In the genomic region with DNA sequence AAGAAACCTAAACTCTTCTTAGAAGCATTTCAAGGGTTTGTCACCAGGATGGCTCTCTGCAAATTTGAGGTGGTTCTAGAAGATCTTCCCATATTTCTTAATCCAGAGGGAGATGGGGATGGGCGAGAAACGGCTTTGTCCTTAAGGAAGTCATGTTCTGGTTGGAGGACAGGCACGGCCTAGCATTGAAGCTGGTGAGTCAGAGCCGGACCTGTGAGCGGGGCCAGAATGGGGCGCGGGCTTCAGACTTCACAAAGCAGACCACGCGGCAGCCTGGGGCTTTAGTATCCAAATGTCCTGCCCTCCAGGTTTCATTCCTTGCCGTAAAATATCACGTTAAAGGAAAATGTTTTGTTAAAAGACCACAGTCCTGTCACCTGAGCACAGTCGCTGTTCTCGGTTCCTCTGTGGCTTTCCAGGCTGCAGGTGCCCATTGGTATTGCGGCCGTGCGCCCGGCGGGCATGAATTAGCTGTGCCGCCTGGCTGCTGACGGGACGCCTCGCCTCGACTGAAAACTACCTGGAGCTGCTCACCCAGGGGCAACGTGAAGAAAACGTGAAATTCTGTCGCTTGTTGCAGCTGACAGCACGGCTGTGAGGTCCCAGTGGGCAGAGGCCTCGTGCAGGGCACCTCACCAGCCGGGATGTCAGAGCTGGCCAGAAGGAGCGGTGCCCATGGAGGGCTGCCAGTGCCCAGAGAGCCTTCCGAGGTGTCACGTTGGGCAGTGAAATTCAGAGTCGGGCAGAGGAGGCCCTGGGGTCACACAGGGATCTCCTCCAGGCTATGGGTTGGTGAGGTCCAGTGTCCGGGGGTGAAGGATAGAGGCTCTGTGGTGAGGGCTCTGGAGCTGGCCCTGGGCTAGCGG, we compare ENCODE assay signal across 13 cellular contexts. TPM values are rescaled to one million over a fixed set of nuclear protein-coding genes. Genes with fewer than 3 reads are reported as not detected.
DNase-seq lines count a peak whose midpoint lies in the region; ATAC-seq and TF ChIP-seq lines count a peak whose summit lies in the region.
"Had no signal": no experiment of that assay in that cellular context is flagged by ENCODE, and none has a peak within 500 bp of the region (broad histone marks: within the 10 kb centered on the region; RNA-seq: fewer than 3 reads in every experiment).

No MANE protein-coding gene starts in this region.

- H3K4me3 Mint-ChIP-seq in naive thymus-derived CD4-positive, alpha-beta T cell: no peak overlapping the region
- H3K4me3 Mint-ChIP-seq in activated CD8-positive, alpha-beta memory T cell treated with anti-CD3 and anti-CD28 coated beads, Interleukin-2, amount 10 ng/mL, durations not matched to agents 7 days and 5 days: no peak overlapping the region
- no peak overlapping the region for H3K4me3 Mint-ChIP-seq in T-helper 2 cell treated with Interferon-gamma antibody and Interleukin-4, amounts not matched to agents 5 μg/mL and 100 μg/mL, for 36 hours
- H3K4me3 Mint-ChIP-seq: activated T-helper 17 cell treated with anti-CD3 and anti-CD28 coated beads, Interleukin-2, amount 50 U/mL, for 72 hours had no signal

- CTCF ChIA-PET in OCI-LY7 (lab: Charles Lee; ENCODE audit: unreplicated experiment): no interaction called here
- CTCF ChIA-PET in naive thymus-derived CD4-positive, alpha-beta T cell (lab: Charles Lee): no interaction called here
- CTCF ChIA-PET in activated CD8-positive, alpha-beta memory T cell treated with anti-CD3 and anti-CD28 coated beads, Interleukin-2, amount 10 ng/mL, durations not matched to agents 7 days and 5 days (lab: Charles Lee): interaction anchor here (1.1 to 1.6 kb wide), 2 partner anchors 12 to 112 kb away, joined by 3 to 5 read pairs; no protein-coding TSS in a partner anchor

- H3K27ac Mint-ChIP-seq in naive thymus-derived CD4-positive, alpha-beta T cell: peak overlapping the region in 1 of 9 donors; percentile 51
- no peak overlapping the region for H3K27ac Mint-ChIP-seq in activated CD8-positive, alpha-beta memory T cell treated with anti-CD3 and anti-CD28 coated beads, Interleukin-2, amount 10 ng/mL, durations not matched to agents 7 days and 5 days
- H3K27ac Mint-ChIP-seq in T-helper 2 cell treated with Interferon-gamma antibody and Interleukin-4, amounts not matched to agents 5 μg/mL and 100 μg/mL, for 36 hours: no peak overlapping the region
- H3K27ac Mint-ChIP-seq: activated T-helper 17 cell treated with anti-CD3 and anti-CD28 coated beads, Interleukin-2, amount 50 U/mL, for 72 hours had no signal

- H3K9me3 ChIP-seq in OCI-LY7 (ENCODE audit: low read length) (no peaks in the 10 kb centered on the region), heart left ventricle (no peaks in the 10 kb centered on the region), sigmoid colon (no peaks in the 10 kb centered on the region)
- H3K9me3 ChIP-seq in naive thymus-derived CD4-positive, alpha-beta T cell (ENCODE audit: control insufficient read depth in 2 of 3, low read length in 3 of 3): no peaks in the 10 kb centered on the region
- H3K9me3 ChIP-seq: testis had no signal

- TF ChIP-seq CTCF in GM12872 (IDR thresholded peaks at IDR 0.05; ENCODE audit: insufficient read depth, low read depth, low read length) (0 out of 3 replicates have a peak, but pooled peaks have one; percentile 3), OCI-LY7 (conservative IDR thresholded peaks at IDR 0.05; ENCODE audit: low read length) (no peak; the same call in 1 of the 2 replicates), heart left ventricle (IDR thresholded peaks at IDR 0.05) (no peak), sigmoid colon (IDR thresholded peaks at IDR 0.05) (no peak)

- no peaks in the 10 kb centered on the region for H3K79me2 ChIP-seq in OCI-LY7 (ENCODE audit: insufficient read depth, low read depth, low read length)

- peaks cover 0 to 4% (median 0%) of the 10 kb centered on the region in 5 donors for H3K27me3 Mint-ChIP-seq in naive thymus-derived CD4-positive, alpha-beta T cell
- peaks cover 6% of the 10 kb centered on the region for H3K27me3 Mint-ChIP-seq in activated CD8-positive, alpha-beta memory T cell treated with anti-CD3 and anti-CD28 coated beads, Interleukin-2, amount 10 ng/mL, durations not matched to agents 7 days and 5 days
- H3K27me3 Mint-ChIP-seq in T-helper 2 cell treated with Interferon-gamma antibody and Interleukin-4, amounts not matched to agents 5 μg/mL and 100 μg/mL, for 36 hours (ENCODE audit: low read depth): peaks cover 2% of the 10 kb centered on the region
- H3K27me3 Mint-ChIP-seq: activated T-helper 17 cell treated with anti-CD3 and anti-CD28 coated beads, Interleukin-2, amount 50 U/mL, for 72 hours had no signal

- H4K20me1 ChIP-seq in OCI-LY7 (ENCODE audit: insufficient read depth, low read length): no peaks in the 10 kb centered on the region

- H3K4me1 ChIP-seq in OCI-LY7 (ENCODE audit: insufficient read depth, low read length, poor library complexity, severe bottlenecking) (peaks cover 47% of the 10 kb centered on the region), heart left ventricle (peaks cover 21 to 71% (median 60%) of the 10 kb centered on the region in 12 donors), sigmoid colon (peaks cover 0 to 70% (median 66%) of the 10 kb centered on the region in 4 donors)
- no peaks in the 10 kb centered on the region for H3K4me1 ChIP-seq in naive thymus-derived CD4-positive, alpha-beta T cell (ENCODE audit: control insufficient read depth in 2 of 2, insufficient read depth in 2 of 2, low read length in 2 of 2)

- intact Hi-C loops in OCI-LY7 (cut with micrococcal nuclease; ENCODE audit: unreplicated experiment): loop anchor here (5.0 kb wide), 1 partner anchor 76 kb away; no protein-coding TSS in a partner anchor
- intact Hi-C loops in heart left ventricle (cut with DNase I): loop anchor here in 3 of 10 donors (2.0 to 5.0 kb wide), 2 partner anchors 17 to 54 kb away; no protein-coding TSS in a partner anchor
- intact Hi-C loops in sigmoid colon (cut with DNase I): loop anchor here (2.0 kb wide), 1 partner anchor 17 kb away; no protein-coding TSS in a partner anchor
- intact Hi-C loops in naive thymus-derived CD4-positive, alpha-beta T cell (cut with micrococcal nuclease): no loop called here

- TF ChIP-seq POLR2A in heart left ventricle (IDR thresholded peaks at IDR 0.05) (no peak), sigmoid colon (IDR thresholded peaks at IDR 0.05) (no peak)

- no peaks in the 10 kb centered on the region for H3K9me3 Mint-ChIP-seq in naive thymus-derived CD4-positive, alpha-beta T cell
- H3K9me3 Mint-ChIP-seq in activated CD8-positive, alpha-beta memory T cell treated with anti-CD3 and anti-CD28 coated beads, Interleukin-2, amount 10 ng/mL, durations not matched to agents 7 days and 5 days (ENCODE audit: low read depth): no peaks in the 10 kb centered on the region
- no peaks in the 10 kb centered on the region for H3K9me3 Mint-ChIP-seq in T-helper 2 cell treated with Interferon-gamma antibody and Interleukin-4, amounts not matched to agents 5 μg/mL and 100 μg/mL, for 36 hours
- H3K9me3 Mint-ChIP-seq: activated T-helper 17 cell treated with anti-CD3 and anti-CD28 coated beads, Interleukin-2, amount 50 U/mL, for 72 hours had no signal

- peak overlapping the region; percentile 89 for H2AFZ ChIP-seq in OCI-LY7 (ENCODE audit: low read length)

- no peaks in the 10 kb centered on the region for H3K27me3 ChIP-seq in heart left ventricle
- H3K27me3 ChIP-seq in sigmoid colon: no peaks in the 10 kb centered on the region
- H3K27me3 ChIP-seq in naive thymus-derived CD4-positive, alpha-beta T cell (ENCODE audit: control insufficient read depth in 2 of 2, insufficient read depth in 2 of 2, low read length in 2 of 2): no peaks in the 10 kb centered on the region
- H3K27me3 ChIP-seq: testis had no signal

- POLR2A ChIA-PET in OCI-LY7 (lab: Charles Lee): interaction anchor here (0.9 to 1.7 kb wide), 3 partner anchors 10 to 105 kb away, joined by 4 to 5 read pairs (median 4); partner anchors contain the start of gene C11orf24
- POLR2A ChIA-PET in naive thymus-derived CD4-positive, alpha-beta T cell (lab: Charles Lee): no interaction called here

- no peak for TF ChIP-seq EP300 in sigmoid colon (IDR thresholded peaks at IDR 0.05)

- H3K36me3 ChIP-seq in OCI-LY7 (ENCODE audit: insufficient read depth, low read length) (no peaks in the 10 kb centered on the region), heart left ventricle (peaks cover 0 to 29% (median 16%) of the 10 kb centered on the region in 9 donors), sigmoid colon (peaks cover 0 to 14% (median 9%) of the 10 kb centered on the region in 4 donors)
- no peaks in the 10 kb centered on the region for H3K36me3 ChIP-seq in naive thymus-derived CD4-positive, alpha-beta T cell (ENCODE audit: control insufficient read depth in 2 of 3, insufficient read depth in 3 of 3, low read length in 3 of 3)

- H3K4me3 ChIP-seq in OCI-LY7 (ENCODE audit: low read depth, low read length, poor library complexity, severe bottlenecking) (peak overlapping the region; percentile 55), heart left ventricle (no peak overlapping the region), sigmoid colon (no peak overlapping the region)
- H3K4me3 ChIP-seq in naive thymus-derived CD4-positive, alpha-beta T cell (ENCODE audit: low read length): no peak overlapping the region
- H3K4me3 ChIP-seq: testis had no signal

- peak; percentile 33 to 46 (median 38) for ATAC-seq in heart left ventricle
- no peak for ATAC-seq in naive thymus-derived CD4-positive, alpha-beta T cell
- no peak for ATAC-seq in HG02970 (IDR thresholded peaks at IDR 0.05; ENCODE audit: low FRiP score, unreplicated experiment)
- no peak for ATAC-seq in activated CD8-positive, alpha-beta memory T cell treated with anti-CD3 and anti-CD28 coated beads, Interleukin-2, amount 10 ng/mL, durations not matched to agents 7 days and 5 days
- ATAC-seq: activated T-helper 17 cell treated with anti-CD3 and anti-CD28 coated beads, Interleukin-2, amount 50 U/mL, for 72 hours had no signal

- peaks cover 0 to 4% (median 0%) of the 10 kb centered on the region in 5 donors for H3K36me3 Mint-ChIP-seq in naive thymus-derived CD4-positive, alpha-beta T cell
- H3K36me3 Mint-ChIP-seq in activated CD8-positive, alpha-beta memory T cell treated with anti-CD3 and anti-CD28 coated beads, Interleukin-2, amount 10 ng/mL, durations not matched to agents 7 days and 5 days: no peaks in the 10 kb centered on the region
- H3K36me3 Mint-ChIP-seq in T-helper 2 cell treated with Interferon-gamma antibody and Interleukin-4, amounts not matched to agents 5 μg/mL and 100 μg/mL, for 36 hours (ENCODE audit: low read depth): no peaks in the 10 kb centered on the region

- 70 to 89% (median 82%) methylated on average over 35 of the region's 35 CpGs for WGBS in heart left ventricle, 4 donors
- WGBS in sigmoid colon, 2 donors: 78 to 92% methylated on average over 35 of the region's 35 CpGs

- H3K27ac ChIP-seq in OCI-LY7 (ENCODE audit: low read depth, low read length, poor library complexity, severe bottlenecking) (peak overlapping the region; percentile 91), heart left ventricle (peak overlapping the region; percentile 61 to 92 (median 84)), sigmoid colon (peak overlapping the region; percentile 87 to 92 (median 90))
- no peak overlapping the region for H3K27ac ChIP-seq in naive thymus-derived CD4-positive, alpha-beta T cell (ENCODE audit: low read depth, low read length)

- no peaks in the 10 kb centered on the region for H3K9me2 ChIP-seq in OCI-LY7 (ENCODE audit: insufficient read depth, low read length)

- DNase-seq in OCI-LY7 (ENCODE audit: low spot score): peak; percentile 66
- DNase-seq in heart left ventricle: peak in 3 of 5 donors; percentile 68 to 79 (median 77)
- DNase-seq in sigmoid colon: no peak
- DNase-seq in naive thymus-derived CD4-positive, alpha-beta T cell: no peak
- no peak for DNase-seq in activated CD8-positive, alpha-beta memory T cell treated with anti-CD3 and anti-CD28 coated beads, Interleukin-2, amount 10 ng/mL, durations not matched to agents 7 days and 5 days
- DNase-seq in T-helper 2 cell treated with Interferon-gamma antibody and Interleukin-4, amounts not matched to agents 5 μg/mL and 100 μg/mL, for 36 hours (ENCODE audit: low spot score): no peak
- DNase-seq: effector CD4-positive, alpha-beta T cell; KG1; NCI-H446 had no signal

- BruUV-seq in OCI-LY7 (replicated peaks; lab: Mats Ljungman, UMichigan): no TSS peak

- peak overlapping the region; percentile 75 for H3K4me2 ChIP-seq in OCI-LY7 (ENCODE audit: low read length)

- H3K4me1 Mint-ChIP-seq in naive thymus-derived CD4-positive, alpha-beta T cell: peaks cover 0 to 15% (median 0%) of the 10 kb centered on the region in 7 donors
- H3K4me1 Mint-ChIP-seq in activated CD8-positive, alpha-beta memory T cell treated with anti-CD3 and anti-CD28 coated beads, Interleukin-2, amount 10 ng/mL, durations not matched to agents 7 days and 5 days: no peaks in the 10 kb centered on the region
- H3K4me1 Mint-ChIP-seq in T-helper 2 cell treated with Interferon-gamma antibody and Interleukin-4, amounts not matched to agents 5 μg/mL and 100 μg/mL, for 36 hours (ENCODE audit: low read depth): no peaks in the 10 kb centered on the region
- H3K4me1 Mint-ChIP-seq: activated T-helper 17 cell treated with anti-CD3 and anti-CD28 coated beads, Interleukin-2, amount 50 U/mL, for 72 hours had no signal

RNA-seq across cellular contexts. Expression of gene LRP5, which starts 59.0 kb away (rescaled TPM):
- 0.59 and 0.60 TPM in 2 replicates for total RNA-seq in OCI-LY7 (2014; rRNA removed; shearing (Covaris generic))
- total RNA-seq in OCI-LY7 (2022) (0.26 TPM in 1 of 2 replicates, not detected in the other), heart left ventricle (10 to 100 TPM; 34.5 to 62.5 (median 39.8) TPM), sigmoid colon (10 to 100 TPM; 18.3 to 43.8 (median 29.2) TPM)
- polyA plus RNA-seq in heart left ventricle (10 to 100 TPM; 30.2 to 44.0 TPM), sigmoid colon (10 to 100 TPM; 18.0 to 63.1 (median 20.4) TPM)
- 10 to 100 TPM in 1 of 5 experiments, 1 to 10 TPM in 4; 1.4 to 29.9 (median 2.3) TPM for total RNA-seq in naive thymus-derived CD4-positive, alpha-beta T cell
- under 1 TPM; 0.35 to 0.99 TPM for polyA plus RNA-seq in naive thymus-derived CD4-positive, alpha-beta T cell
- total RNA-seq in activated CD8-positive, alpha-beta memory T cell treated with anti-CD3 and anti-CD28 coated beads, Interleukin-2, amount 10 ng/mL, durations not matched to agents 7 days and 5 days: 10 to 100 TPM; 15.6 to 16.2 TPM

Comparison
In these comparisons a context has a peak if more than half of its experiments do, and no peak if none do; other contexts are left out.
1. DNase-seq: peak in OCI-LY7 (single experiment) and heart left ventricle (3 of 5); none in sigmoid colon (single experiment), naive thymus-derived CD4-positive, alpha-beta T cell (0 of 9), activated CD8-positive, alpha-beta memory T cell treated with anti-CD3 and anti-CD28 coated beads, Interleukin-2, amount 10 ng/mL, durations not matched to agents 7 days and 5 days (single experiment) and T-helper 2 cell treated with Interferon-gamma antibody and Interleukin-4, amounts not matched to agents 5 μg/mL and 100 μg/mL, for 36 hours (single experiment).
2. ATAC-seq: peak in heart left ventricle (4 of 4); none in naive thymus-derived CD4-positive, alpha-beta T cell (single experiment), HG02970 (single experiment) and activated CD8-positive, alpha-beta memory T cell treated with anti-CD3 and anti-CD28 coated beads, Interleukin-2, amount 10 ng/mL, durations not matched to agents 7 days and 5 days (single experiment).
3. intact Hi-C loops: an anchor here in OCI-LY7 (5.0 kb wide) and sigmoid colon (2.0 kb wide); none called in naive thymus-derived CD4-positive, alpha-beta T cell.